In genomic region chr12:29735604-29736003, GRCh38 we compare ENCODE assay signal across 19 cellular contexts. TPM values are rescaled to one million over a fixed set of nuclear protein-coding genes. Genes with fewer than 3 reads are reported as not detected.
"Had no signal": no experiment of that assay in that cellular context is flagged by ENCODE, and none has a peak within 500 bp of the region (broad histone marks: within the 10 kb centered on the region; RNA-seq: fewer than 3 reads in every experiment).

No MANE protein-coding gene starts in this region.

- H3K4me1 ChIP-seq: colonic mucosa, foreskin keratinocyte, thyroid gland, upper lobe of right lung had no signal

- H3K4me3 Mint-ChIP-seq: memory B cell; mesothelial cell of epicardium; natural killer cell treated with Interleukin-12 subunit alpha and Interleukin-12 subunit beta and Interleukin-15 and Interleukin-18, amount 100 ng/mL, for 72 hours; neural progenitor cell had no signal

- H3K36me3 Mint-ChIP-seq: memory B cell; mesothelial cell of epicardium; natural killer cell treated with Interleukin-12 subunit alpha and Interleukin-12 subunit beta and Interleukin-15 and Interleukin-18, amount 100 ng/mL, for 72 hours had no signal

- H3K9me3 ChIP-seq: colonic mucosa, esophagus squamous epithelium, lower lobe of right lung, ovary, suprapubic skin, thyroid gland, upper lobe of right lung, vagina had no signal

- H3K4me1 Mint-ChIP-seq: memory B cell had no signal

- H3K27me3 Mint-ChIP-seq: memory B cell; natural killer cell treated with Interleukin-12 subunit alpha and Interleukin-12 subunit beta and Interleukin-15 and Interleukin-18, amount 100 ng/mL, for 72 hours had no signal

- DNase-seq: colonic mucosa; dermis blood vessel endothelial cell; esophagus squamous epithelium; foreskin keratinocyte; islet precursor cell; lower lobe of right lung; ovary; small intestine; stimulated activated CD4-positive, alpha-beta T cell treated with anti-CD3 and anti-CD28 coated beads, Interleukin-12 subunit alpha, Interleukin-12 subunit beta, amount 100 ng/mL, for 4 hours; stimulated activated naive CD4-positive, alpha-beta T cell treated with Interleukin-2 at 50 U/mL for 16 hours; thyroid gland; upper lobe of right lung had no signal

- H2AFZ ChIP-seq: neural progenitor cell had no signal

- H3K27me3 ChIP-seq: colonic mucosa, esophagus squamous epithelium, foreskin keratinocyte, neural progenitor cell, ovary, suprapubic skin, thyroid gland, upper lobe of right lung, vagina had no signal

- H3K9ac ChIP-seq: neural progenitor cell had no signal

- H3K4me3 ChIP-seq: colonic mucosa, esophagus squamous epithelium, lower lobe of right lung, neural progenitor cell, ovary, suprapubic skin, thyroid gland, upper lobe of right lung, vagina had no signal

- H3K27ac Mint-ChIP-seq: memory B cell; mesothelial cell of epicardium; natural killer cell treated with Interleukin-12 subunit alpha and Interleukin-12 subunit beta and Interleukin-15 and Interleukin-18, amount 100 ng/mL, for 72 hours; neural progenitor cell had no signal

- H3K36me3 ChIP-seq: colonic mucosa, esophagus squamous epithelium, lower lobe of right lung, neural progenitor cell, ovary, suprapubic skin, thyroid gland, upper lobe of right lung, vagina had no signal

- H3K4me2 ChIP-seq: neural progenitor cell had no signal

- H3K9me3 Mint-ChIP-seq: mesothelial cell of epicardium, neural progenitor cell had no signal

- H3K27ac ChIP-seq: colonic mucosa, esophagus squamous epithelium, foreskin keratinocyte, lower lobe of right lung, neural progenitor cell, ovary, suprapubic skin, thyroid gland, upper lobe of right lung, vagina had no signal

- ATAC-seq: foreskin keratinocyte; lower lobe of right lung; natural killer cell treated with Interleukin-12 subunit alpha and Interleukin-12 subunit beta and Interleukin-15 and Interleukin-18, amount 100 ng/mL, for 72 hours; sciatic nerve; upper lobe of right lung had no signal

RNA-seq across cellular contexts. Expression of gene TMTC1, which starts 48.1 kb away (rescaled TPM):
- total RNA-seq: natural killer cell treated with Interleukin-12 subunit alpha and Interleukin-12 subunit beta and Interleukin-15 and Interleukin-18, amount 100 ng/mL, for 72 hours had no signal
